In the genomic region with DNA sequence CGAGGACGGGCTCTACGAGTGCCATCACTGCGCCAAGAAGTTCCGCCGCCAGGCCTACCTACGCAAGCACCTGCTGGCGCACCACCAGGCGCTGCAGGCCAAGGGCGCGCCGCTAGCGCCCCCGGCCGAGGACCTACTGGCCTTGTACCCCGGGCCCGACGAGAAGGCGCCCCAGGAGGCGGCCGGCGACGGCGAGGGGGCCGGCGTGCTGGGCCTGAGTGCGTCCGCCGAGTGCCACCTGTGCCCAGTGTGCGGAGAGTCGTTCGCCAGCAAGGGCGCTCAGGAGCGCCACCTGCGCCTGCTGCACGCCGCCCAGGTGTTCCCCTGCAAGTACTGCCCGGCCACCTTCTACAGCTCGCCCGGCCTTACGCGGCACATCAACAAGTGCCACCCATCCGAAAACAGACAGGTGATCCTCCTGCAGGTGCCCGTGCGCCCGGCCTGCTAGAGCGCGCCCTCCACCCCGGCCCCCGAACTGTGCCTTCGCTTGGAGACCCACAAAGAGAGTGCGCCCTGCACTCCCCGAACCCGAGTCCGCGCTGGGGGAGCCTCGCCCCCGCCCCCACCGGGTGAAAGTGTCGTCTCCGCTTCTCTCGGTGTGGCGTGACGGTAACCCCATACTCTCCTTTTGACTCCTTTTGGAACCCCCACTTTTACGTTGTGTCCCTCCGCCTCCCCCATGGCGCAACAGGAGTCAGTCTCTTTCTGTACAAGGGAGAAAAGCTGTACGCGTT, we compare ENCODE assay signal across 9 cellular contexts. TPM values are rescaled to one million over a fixed set of nuclear protein-coding genes. Genes with fewer than 3 reads are reported as not detected.
DNase-seq lines count a peak whose midpoint lies in the region; ATAC-seq, FAIRE-seq and TF ChIP-seq lines count a peak whose summit lies in the region.
"Had no signal": no experiment of that assay in that cellular context is flagged by ENCODE, and none has a peak within 500 bp of the region (broad histone marks: within the 10 kb centered on the region; RNA-seq: fewer than 3 reads in every experiment).

No MANE protein-coding gene starts in this region.

- no peaks in the 10 kb centered on the region for H3K9me3 Mint-ChIP-seq in activated T-cell treated with anti-CD3 and anti-CD28 coated beads, Interleukin-2, amount 50 U/mL, for 24 hours

- peak overlapping the region; percentile 80 for H3K27ac Mint-ChIP-seq in activated T-cell treated with anti-CD3 and anti-CD28 coated beads, Interleukin-2, amount 50 U/mL, for 24 hours

- H3K4me3 ChIP-seq in RWPE2 (ENCODE audit: severe bottlenecking) = no peak overlapping the region
- H3K4me3 ChIP-seq in small intestine (ENCODE audit: low read depth in 1 of 2, low read length in 2 of 2) = peak overlapping the region in 1 of 2 donors; percentile 35

- H3K4me1 Mint-ChIP-seq in activated T-cell treated with anti-CD3 and anti-CD28 coated beads, Interleukin-2, amount 50 U/mL, for 24 hours (ENCODE audit: low read depth) = peaks cover 33% of the 10 kb centered on the region

- H3K4me1 ChIP-seq in RWPE2 (ENCODE audit: insufficient read depth, poor library complexity, severe bottlenecking) (no peaks in the 10 kb centered on the region), small intestine (ENCODE audit: control insufficient read depth in 2 of 2, insufficient read depth in 1 of 2, low read depth in 1 of 2, low read length in 1 of 2) (peaks cover 0 to 2% of the 10 kb centered on the region in 2 donors)

- H3K27me3 ChIP-seq in RWPE2 (ENCODE audit: insufficient read depth, poor library complexity, severe bottlenecking) = peaks cover 84% of the 10 kb centered on the region
- H3K27me3 ChIP-seq in small intestine (ENCODE audit: control insufficient read depth in 2 of 2, insufficient read depth in 2 of 2, low read length in 2 of 2) = peaks cover 29 to 39% of the 10 kb centered on the region in 2 donors

- FAIRE-seq in small intestine (lab: Jason Lieb, UNC) = no peak
- FAIRE-seq: G401.6 had no signal

- H3K4me3 Mint-ChIP-seq in activated T-cell treated with anti-CD3 and anti-CD28 coated beads, Interleukin-2, amount 50 U/mL, for 24 hours = peak overlapping the region; percentile 79

- no peak for DNase-seq in activated T-cell treated with anti-CD3 and anti-CD28 coated beads, Interleukin-2, amount 50 U/mL, for 24 hours
- no peak for DNase-seq in activated T-cell treated with anti-CD3 and anti-CD28 coated beads, Interleukin-2, amount 50 U/mL, for 1 hour
- DNase-seq in RWPE2 (ENCODE audit: low spot score) (no peak), small intestine (peak; percentile 40), foreskin melanocyte (no peak), Kasumi-1 (lab: John Stamatoyannopoulos, UW) (no peak), GM19238 (ENCODE audit: insufficient read length, low spot score) (no peak)

- ATAC-seq in RWPE2 (ENCODE audit: low read depth) (peak; percentile 42), esophagus mucosa (peak; percentile 58)

- 0 to 2% (median 2%) methylated on average over 51 to 69 of the region's 69 CpGs for WGBS in small intestine, 3 donors

- H3K36me3 ChIP-seq in RWPE2 (ENCODE audit: low read depth) (no peaks in the 10 kb centered on the region), small intestine (ENCODE audit: control insufficient read depth in 2 of 2, insufficient read depth in 2 of 2, low read length in 2 of 2) (no peaks in the 10 kb centered on the region)

- no peak for TF ChIP-seq CTCF in RWPE2 (IDR thresholded peaks at IDR 0.05; ENCODE audit: poor library complexity, severe bottlenecking)

- no peaks in the 10 kb centered on the region for H3K9me3 ChIP-seq in RWPE2 (ENCODE audit: severe bottlenecking)
- H3K9me3 ChIP-seq in small intestine (ENCODE audit: control insufficient read depth, low read depth) = no peaks in the 10 kb centered on the region

- peaks cover 77% of the 10 kb centered on the region for H3K27me3 Mint-ChIP-seq in activated T-cell treated with anti-CD3 and anti-CD28 coated beads, Interleukin-2, amount 50 U/mL, for 24 hours

- peaks cover 12% of the 10 kb centered on the region for H3K36me3 Mint-ChIP-seq in activated T-cell treated with anti-CD3 and anti-CD28 coated beads, Interleukin-2, amount 50 U/mL, for 24 hours (ENCODE audit: low read depth)

- H3K27ac ChIP-seq in RWPE2 (ENCODE audit: poor library complexity, severe bottlenecking) = no peak overlapping the region
- H3K27ac ChIP-seq in small intestine (ENCODE audit: low read depth in 1 of 2, low read length in 1 of 2) = no peak overlapping the region

RNA-seq across cellular contexts. Expression of a gene that starts 1.6 kb away (rescaled TPM):
- total RNA-seq in esophagus mucosa = not detected
- 1 to 10 TPM; 1.3 to 2.8 (median 2.2) TPM for polyA plus RNA-seq in small intestine
